In genomic region chr18:23870963-23871362, GRCh38 we compare ENCODE assay signal across 2 cellular contexts.
TF ChIP-seq lines count a peak whose summit lies in the region.

No MANE protein-coding gene starts in this region.

TF ChIP-seq in GM23338, 12 proteins besides CTCF, POLR2A, EP300 and RAD21 (continued from another document):
- TF ChIP-seq ZNF462 (CRISPR knock-in tag; IDR thresholded peaks at IDR 0.05) (no peak), REST (IDR thresholded peaks at IDR 0.05; ENCODE audit: unreplicated experiment) (no peak), CREB1 (CRISPR knock-in tag; IDR thresholded peaks at IDR 0.05; ENCODE audit: low read depth) (no peak), EZH2 (IDR thresholded peaks at IDR 0.05; ENCODE audit: low read depth, unreplicated experiment) (no peak)

TF ChIP-seq in WTC11, 78 proteins besides CTCF, POLR2A, EP300 and RAD21 (continued from another document):
- no peak for TF ChIP-seq ZNF121 (CRISPR knock-in tag; IDR thresholded peaks at IDR 0.05)
- no peak for TF ChIP-seq TEAD1 (CRISPR knock-in tag; IDR thresholded peaks at IDR 0.05)
- TF ChIP-seq TP53 (CRISPR knock-in tag; IDR thresholded peaks at IDR 0.05), result no peak
- no peak for TF ChIP-seq GABPB1 (CRISPR knock-in tag; IDR thresholded peaks at IDR 0.05)
- no peak for TF ChIP-seq TCF7 (CRISPR knock-in tag; IDR thresholded peaks at IDR 0.05; ENCODE audit: low read depth)
- TF ChIP-seq CREM (CRISPR knock-in tag; IDR thresholded peaks at IDR 0.05), result no peak
- no peak for TF ChIP-seq ETV6 (CRISPR knock-in tag; IDR thresholded peaks at IDR 0.05)
- TF ChIP-seq HMGA2 (CRISPR knock-in tag; IDR thresholded peaks at IDR 0.05), result no peak
- TF ChIP-seq NFATC4 (CRISPR knock-in tag; IDR thresholded peaks at IDR 0.05), result no peak
- no peak for TF ChIP-seq KAT7 (CRISPR knock-in tag; IDR thresholded peaks at IDR 0.05; ENCODE audit: borderline replicate concordance)
- TF ChIP-seq OVOL2 (CRISPR knock-in tag; IDR thresholded peaks at IDR 0.05; ENCODE audit: borderline replicate concordance), result no peak
